4 cellular contexts compared by ENCODE assay signal in the genomic region with DNA sequence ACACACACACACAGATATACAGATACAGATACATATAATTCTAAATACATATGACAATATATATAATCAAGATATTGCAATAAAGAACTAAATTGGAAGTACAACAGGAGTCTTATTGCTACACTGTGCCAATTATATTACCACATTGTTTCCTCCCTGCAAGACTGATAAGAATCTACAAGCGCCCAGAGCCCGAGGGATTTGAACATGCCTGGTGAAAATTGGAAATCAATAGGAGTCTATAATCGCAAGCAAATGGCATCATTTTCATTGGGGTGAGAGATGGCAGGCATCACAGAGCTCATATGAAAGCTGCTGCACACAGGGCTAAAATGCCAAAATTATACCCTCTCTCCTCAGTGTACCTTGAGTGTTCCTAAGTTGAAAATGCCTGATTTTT.
"Had no signal": no experiment of that assay in that cellular context is flagged by ENCODE, and none has a peak within 500 bp of the region (broad histone marks: within the 10 kb centered on the region; RNA-seq: fewer than 3 reads in every experiment).

No MANE protein-coding gene starts in this region.

- H3K4me3 ChIP-seq: GM23338 had no signal

- H3K4me3 Mint-ChIP-seq: GM23338, H9 had no signal

- H3K27ac Mint-ChIP-seq: GM23338 had no signal

- DNase-seq: H9, HCEC 1CT, IMR-90 had no signal

- ATAC-seq: GM23338 had no signal
